20 cellular contexts compared by ENCODE assay signal in genomic region chr17:44272321-44272951, GRCh38. TPM values are rescaled to one million over a fixed set of nuclear protein-coding genes. Genes with fewer than 3 reads are reported as not detected.
"Had no signal": no experiment of that assay in that cellular context is flagged by ENCODE, and none has a peak within 500 bp of the region (broad histone marks: within the 10 kb centered on the region; RNA-seq: fewer than 3 reads in every experiment).

No MANE protein-coding gene starts in this region.

- DNase-seq: activated B cell treated with CpG ODN at 0.5 μM for 24 hours; activated CD4-positive, alpha-beta T cell treated with anti-CD3 and anti-CD28 coated beads, Interleukin-2, amount 10 ng/mL, durations not matched to agents 24 days and 14 days; activated naive CD4-positive, alpha-beta T cell treated with Interleukin-2 at 50 U/mL for 16 hours; activated naive CD8-positive, alpha-beta T cell treated with anti-CD3 and anti-CD28 coated beads, Interleukin-2, amount 50 U/mL, for 24 hours; colonic mucosa; effector CD8-positive, alpha-beta T cell; hippocampal formation; left colon; mammary epithelial cell; occipital lobe; sigmoid colon; stimulated activated CD4-positive, alpha-beta T cell treated with anti-CD3 and anti-CD28 coated beads, Interleukin-12 subunit alpha, Interleukin-12 subunit beta, amount 100 ng/mL, for 4 hours; stimulated activated naive CD4-positive, alpha-beta T cell treated with Interleukin-2 at 50 U/mL for 16 hours had no signal

- H3K4me3 ChIP-seq: colonic mucosa, gastroesophageal sphincter, prostate gland, sigmoid colon had no signal

- H3K4me1 ChIP-seq: colonic mucosa, gastroesophageal sphincter, prostate gland, sigmoid colon had no signal

- H3K9me3 ChIP-seq: colonic mucosa, gastroesophageal sphincter, prostate gland, sigmoid colon had no signal

- ATAC-seq: activated naive CD8-positive, alpha-beta T cell treated with anti-CD3 and anti-CD28 coated beads, Interleukin-2, amount 50 U/mL, for 24 hours; gastroesophageal sphincter; left colon; naive thymus-derived CD8-positive, alpha-beta T cell had no signal

- H3K27me3 ChIP-seq: colonic mucosa had no signal

- FAIRE-seq: astrocyte had no signal

- H3K27ac ChIP-seq: colonic mucosa, epithelial cell of prostate, gastroesophageal sphincter, prostate gland, sigmoid colon had no signal

- H3K36me3 ChIP-seq: colonic mucosa, gastroesophageal sphincter, prostate gland, sigmoid colon had no signal

RNA-seq across cellular contexts. Expression of gene SLC4A1, which starts 4.5 kb away (rescaled TPM):
- total RNA-seq: activated CD4-positive, alpha-beta T cell treated with anti-CD3 and anti-CD28 coated beads, Interleukin-2, amount 10 ng/mL, durations not matched to agents 24 days and 14 days; activated T-helper 1 cell treated with anti-CD3 and anti-CD28 coated beads, Interleukin-12 subunit alpha, Interleukin-12 subunit beta, Interleukin-2, Interleukin-4 antibody, amounts not matched to agents 30 ng/mL and 10 ng/mL and 1 ng/mL, durations not matched to agents 14 hours and 24 hours and 36 hours; astrocyte; left colon; mammary epithelial cell; naive thymus-derived CD8-positive, alpha-beta T cell; T-helper 1 cell treated with Interleukin-12 subunit alpha and Interleukin-12 subunit beta and Interleukin-4 antibody, amounts not matched to agents 30 ng/mL and 1 ng/mL, for 36 hours had no signal
- polyA plus RNA-seq: mammary epithelial cell; naive thymus-derived CD8-positive, alpha-beta T cell had no signal

RNA-seq across cellular contexts. Expression of gene RUNDC3A, which starts 36.0 kb away (rescaled TPM):
- total RNA-seq: naive thymus-derived CD8-positive, alpha-beta T cell had no signal
- polyA plus RNA-seq: naive thymus-derived CD8-positive, alpha-beta T cell had no signal
